ENCODE assay signal across 1 cellular context in the genomic region with DNA sequence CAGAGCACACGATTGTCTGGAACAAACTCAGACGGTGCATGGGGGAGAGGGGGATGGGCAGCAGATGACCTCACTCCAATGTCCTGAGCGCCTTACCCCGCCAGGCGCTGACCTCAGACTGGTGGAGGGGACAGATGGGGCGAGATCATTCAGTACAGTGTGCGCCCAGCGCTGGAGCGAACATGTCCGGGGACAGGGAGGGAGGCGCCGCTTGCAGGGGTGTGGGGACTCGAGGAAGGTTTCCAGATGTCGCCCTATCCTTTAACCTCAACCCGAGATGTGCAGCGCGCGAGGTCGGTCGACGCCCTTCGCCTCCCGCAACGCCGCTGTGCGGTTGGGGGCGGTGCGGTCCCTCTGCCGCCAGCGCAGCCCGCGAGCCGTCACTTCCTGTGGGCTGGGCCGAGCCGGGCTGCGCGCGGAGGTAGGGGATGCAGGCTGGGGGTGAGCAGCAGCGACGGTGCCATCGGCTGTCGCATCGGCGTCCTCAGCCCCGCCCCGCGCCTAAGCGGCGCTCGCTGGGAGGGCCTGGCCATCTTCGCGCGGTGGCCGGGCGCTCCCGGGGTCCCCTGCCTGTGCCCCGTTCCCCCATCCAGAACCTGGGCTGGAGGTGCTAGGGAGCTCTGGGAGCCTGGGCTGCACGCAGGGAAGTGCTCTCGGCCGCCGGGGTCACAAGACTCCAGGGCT.
TF ChIP-seq lines count a peak whose summit lies in the region.

No MANE protein-coding gene starts in this region.

TF ChIP-seq in IMR-90, 13 proteins besides CTCF, POLR2A, EP300 and RAD21:
- TF ChIP-seq MAFK (IDR thresholded peaks at IDR 0.05; ENCODE audit: low read depth, low read length), result no peak
- TF ChIP-seq MAZ (IDR thresholded peaks at IDR 0.05; ENCODE audit: borderline replicate concordance, low read depth, low read length), result peak; percentile 24; the same call in 1 of the 2 replicates
- no peak for TF ChIP-seq RFX5 (IDR thresholded peaks at IDR 0.05; ENCODE audit: low read depth, low read length)
- no peak for TF ChIP-seq MXI1 (IDR thresholded peaks at IDR 0.05; ENCODE audit: borderline replicate concordance, low read depth, low read length)
- no peak for TF ChIP-seq NFE2L2 (IDR thresholded peaks at IDR 0.05; ENCODE audit: low read depth, low read length)
- peak; percentile 31 for TF ChIP-seq RCOR1 (IDR thresholded peaks at IDR 0.05; ENCODE audit: insufficient replicate concordance, low read length)
- no peak for TF ChIP-seq CEBPB (IDR thresholded peaks at IDR 0.05; ENCODE audit: low read depth, low read length)
- TF ChIP-seq, protein P1, sequence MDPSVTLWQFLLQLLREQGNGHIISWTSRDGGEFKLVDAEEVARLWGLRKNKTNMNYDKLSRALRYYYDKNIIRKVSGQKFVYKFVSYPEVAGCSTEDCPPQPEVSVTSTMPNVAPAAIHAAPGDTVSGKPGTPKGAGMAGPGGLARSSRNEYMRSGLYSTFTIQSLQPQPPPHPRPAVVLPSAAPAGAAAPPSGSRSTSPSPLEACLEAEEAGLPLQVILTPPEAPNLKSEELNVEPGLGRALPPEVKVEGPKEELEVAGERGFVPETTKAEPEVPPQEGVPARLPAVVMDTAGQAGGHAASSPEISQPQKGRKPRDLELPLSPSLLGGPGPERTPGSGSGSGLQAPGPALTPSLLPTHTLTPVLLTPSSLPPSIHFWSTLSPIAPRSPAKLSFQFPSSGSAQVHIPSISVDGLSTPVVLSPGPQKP (IDR thresholded peaks at IDR 0.05; ENCODE audit: borderline replicate concordance, low read depth, low read length), result no peak
- TF ChIP-seq BHLHE40 (IDR thresholded peaks at IDR 0.05; ENCODE audit: low read depth, low read length), result no peak
- no peak for TF ChIP-seq FOS (IDR thresholded peaks at IDR 0.05; ENCODE audit: low read depth, low read length)
